In the genomic region with DNA sequence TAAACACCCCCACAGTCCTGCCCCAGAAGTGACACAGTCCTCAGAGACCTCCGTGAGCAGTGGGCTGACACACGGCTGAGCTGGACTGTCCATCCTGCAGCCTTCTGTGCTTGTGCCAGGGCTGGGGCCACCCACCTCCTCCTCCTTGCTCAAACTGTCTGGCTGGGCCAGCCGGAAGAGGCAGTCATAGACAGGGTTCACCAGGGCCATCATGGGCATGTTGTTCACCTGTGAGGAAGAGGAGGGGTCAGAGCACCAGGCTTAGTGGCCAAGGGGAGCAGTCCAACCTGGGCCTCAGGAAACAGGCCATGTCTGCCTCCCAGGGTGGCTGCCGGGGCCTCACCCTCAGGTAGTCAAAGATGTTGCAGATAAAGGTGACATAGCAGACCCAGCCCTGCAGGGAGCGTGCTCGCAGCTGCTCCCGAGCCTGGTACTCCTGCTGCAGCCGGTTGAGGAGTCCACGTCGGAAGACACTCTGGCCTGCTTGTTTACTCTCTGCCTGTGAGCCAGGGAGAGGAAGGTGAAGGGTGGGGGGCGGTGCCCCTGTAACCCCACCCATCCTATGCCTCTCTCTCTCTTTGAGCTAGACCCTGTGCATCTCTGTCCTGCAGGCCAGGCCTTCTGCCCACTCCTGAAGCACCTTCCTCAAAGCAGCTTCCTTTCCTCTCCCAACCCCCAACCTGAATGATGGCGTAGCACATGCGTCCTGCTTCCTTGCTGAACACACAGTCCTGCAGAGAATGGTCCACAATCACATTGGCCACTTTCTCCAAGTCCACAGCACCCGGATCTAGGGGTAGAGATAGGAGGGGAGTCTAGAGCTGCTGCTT, we compare ENCODE assay signal across 11 cellular contexts. TPM values are rescaled to one million over a fixed set of nuclear protein-coding genes. Genes with fewer than 3 reads are reported as not detected.
A peak's percentile ranks its signal among the peaks of the same experiment; 100 is the strongest.
DNase-seq lines count a peak whose midpoint lies in the region; ATAC-seq and TF ChIP-seq lines count a peak whose summit lies in the region.
"Had no signal": no experiment of that assay in that cellular context is flagged by ENCODE, and none has a peak within 500 bp of the region (broad histone marks: within the 10 kb centered on the region; RNA-seq: fewer than 3 reads in every experiment).

No MANE protein-coding gene starts in this region.

- peak overlapping the region; percentile 26 for H3K27ac Mint-ChIP-seq in activated naive CD8-positive, alpha-beta T cell treated with anti-CD3 and anti-CD28 coated beads for 36 hours
- H3K27ac Mint-ChIP-seq in naive thymus-derived CD4-positive, alpha-beta T cell, result peak overlapping the region in 5 of 9 donors; percentile 17 to 78 (median 45)

- H3K4me1 ChIP-seq in Karpas-422 (ENCODE audit: low read length), result peaks cover 30% of the 10 kb centered on the region
- peaks cover 18% of the 10 kb centered on the region in 2 donors for H3K4me1 ChIP-seq in naive thymus-derived CD4-positive, alpha-beta T cell (ENCODE audit: control insufficient read depth in 2 of 2, insufficient read depth in 2 of 2, low read length in 2 of 2)
- peaks cover 16% of the 10 kb centered on the region for H3K4me1 ChIP-seq in MM.1S (ENCODE audit: low read length)

- H3K4me3 ChIP-seq in Karpas-422 (ENCODE audit: low read length), result no peak overlapping the region
- no peak overlapping the region for H3K4me3 ChIP-seq in naive thymus-derived CD4-positive, alpha-beta T cell (ENCODE audit: low read length)
- no peak overlapping the region for H3K4me3 ChIP-seq in MM.1S (ENCODE audit: low read length)
- H3K4me3 ChIP-seq: Peyer's patch had no signal

- TF ChIP-seq CTCF in MM.1S (IDR thresholded peaks at IDR 0.05; ENCODE audit: low read length), result no peak

- H3K27ac ChIP-seq in Karpas-422 (ENCODE audit: low read length) (no peak overlapping the region), MM.1S (ENCODE audit: low read length) (no peak overlapping the region)
- no peak overlapping the region for H3K27ac ChIP-seq in naive thymus-derived CD4-positive, alpha-beta T cell (ENCODE audit: low read depth, low read length)
- H3K27ac ChIP-seq: Peyer's patch had no signal

- CTCF ChIA-PET in naive thymus-derived CD4-positive, alpha-beta T cell (lab: Charles Lee), result interaction anchor here (0.5 kb wide), 1 partner anchor 22 kb away, joined by 3 read pairs; the partner anchor contains the start of gene SLC25A19

- H3K27me3 Mint-ChIP-seq in activated naive CD8-positive, alpha-beta T cell treated with anti-CD3 and anti-CD28 coated beads for 36 hours, result no peaks in the 10 kb centered on the region
- H3K27me3 Mint-ChIP-seq in naive thymus-derived CD4-positive, alpha-beta T cell, result no peaks in the 10 kb centered on the region

- intact Hi-C loops in naive thymus-derived CD4-positive, alpha-beta T cell (cut with micrococcal nuclease), result loop anchor here (10.0 kb wide), 2 partner anchors 283 to 317 kb away; partner anchors contain the start of genes CDR2L (in 1 of the 2) and MYO15B (in 1 of the 2)

- no peaks in the 10 kb centered on the region for H3K27me3 ChIP-seq in Karpas-422 (ENCODE audit: low read length)
- no peaks in the 10 kb centered on the region for H3K27me3 ChIP-seq in naive thymus-derived CD4-positive, alpha-beta T cell (ENCODE audit: control insufficient read depth in 2 of 2, insufficient read depth in 2 of 2, low read length in 2 of 2)
- no peaks in the 10 kb centered on the region for H3K27me3 ChIP-seq in MM.1S (replicated peaks; ENCODE audit: insufficient read depth, low read length)
- H3K27me3 ChIP-seq: Peyer's patch had no signal

- H4K20me1 ChIP-seq in Karpas-422 (ENCODE audit: insufficient read depth, low read depth, low read length) (no peaks in the 10 kb centered on the region), MM.1S (ENCODE audit: insufficient read depth, low read length) (no peaks in the 10 kb centered on the region)

- no peak overlapping the region for H3K4me2 ChIP-seq in Karpas-422 (ENCODE audit: low read depth, low read length, poor library complexity, severe bottlenecking)
- no peak overlapping the region for H3K4me2 ChIP-seq in MM.1S (ENCODE audit: low read depth, low read length)

- H3K9me3 Mint-ChIP-seq in activated naive CD8-positive, alpha-beta T cell treated with anti-CD3 and anti-CD28 coated beads for 36 hours, result no peaks in the 10 kb centered on the region
- no peaks in the 10 kb centered on the region for H3K9me3 Mint-ChIP-seq in naive thymus-derived CD4-positive, alpha-beta T cell

- H3K79me2 ChIP-seq in Karpas-422 (ENCODE audit: low read length) (peaks cover 31% of the 10 kb centered on the region), MM.1S (ENCODE audit: low read length) (peaks cover 17% of the 10 kb centered on the region)

- H2AFZ ChIP-seq in Karpas-422 (ENCODE audit: low read length) (no peak overlapping the region), MM.1S (ENCODE audit: low read length) (no peak overlapping the region)

- no peak for ATAC-seq in naive thymus-derived CD4-positive, alpha-beta T cell
- no peak for ATAC-seq in GM21390 (IDR thresholded peaks at IDR 0.05; ENCODE audit: unreplicated experiment)
- no peak for ATAC-seq in GM19324 (IDR thresholded peaks at IDR 0.05; ENCODE audit: low FRiP score, unreplicated experiment)

- peaks cover 32% of the 10 kb centered on the region for H3K4me1 Mint-ChIP-seq in activated naive CD8-positive, alpha-beta T cell treated with anti-CD3 and anti-CD28 coated beads for 36 hours
- H3K4me1 Mint-ChIP-seq in naive thymus-derived CD4-positive, alpha-beta T cell, result peaks cover 5 to 31% (median 28%) of the 10 kb centered on the region in 7 donors

- DNase-seq in NCI-H1092 treated with DMSO at 0.1 percent for 48 hours (lab: John Stamatoyannopoulos, UW), result peak; percentile 15
- no peak for DNase-seq in NCI-H1092 (lab: John Stamatoyannopoulos, UW)
- DNase-seq in Karpas-422, result peak; percentile 63
- DNase-seq in activated naive CD8-positive, alpha-beta T cell treated with anti-CD3 and anti-CD28 coated beads for 36 hours, result no peak
- DNase-seq in naive thymus-derived CD4-positive, alpha-beta T cell, result no peak
- no peak for DNase-seq in MM.1S
- DNase-seq: activated CD4-positive, alpha-beta T cell treated with anti-CD3 and anti-CD28 coated beads, Interleukin-2, amount 50 U/mL, for 4 hours; stimulated activated CD4-positive, alpha-beta T cell treated with anti-CD3 and anti-CD28 coated beads, Interleukin-4, amount 100 ng/mL, for 4 hours had no signal

- peaks cover 7% of the 10 kb centered on the region; the same call in 1 of the 2 replicates for H3K36me3 ChIP-seq in Karpas-422 (ENCODE audit: insufficient read depth, low read length)
- H3K36me3 ChIP-seq in naive thymus-derived CD4-positive, alpha-beta T cell (ENCODE audit: control insufficient read depth in 2 of 3, insufficient read depth in 3 of 3, low read length in 3 of 3), result peaks cover 0 to 50% (median 12%) of the 10 kb centered on the region in 3 experiments
- no peaks in the 10 kb centered on the region for H3K36me3 ChIP-seq in MM.1S (replicated peaks; ENCODE audit: insufficient read depth, low read length)

- peaks cover 27% of the 10 kb centered on the region for H3K36me3 Mint-ChIP-seq in activated naive CD8-positive, alpha-beta T cell treated with anti-CD3 and anti-CD28 coated beads for 36 hours
- H3K36me3 Mint-ChIP-seq in naive thymus-derived CD4-positive, alpha-beta T cell, result peaks cover 0 to 11% (median 0%) of the 10 kb centered on the region in 5 donors

- peaks cover 26% of the 10 kb centered on the region; the same call in 1 of the 2 replicates for H3F3A ChIP-seq in MM.1S (ENCODE audit: insufficient read depth, low read length)

- POLR2A ChIA-PET in naive thymus-derived CD4-positive, alpha-beta T cell (lab: Charles Lee), result interaction anchor here (2.0 kb wide), 1 partner anchor 22 kb away, joined by 10 read pairs; the partner anchor contains the start of gene SLC25A19

- H3K9me3 ChIP-seq in Karpas-422 (ENCODE audit: low read length) (no peaks in the 10 kb centered on the region), MM.1S (replicated peaks; ENCODE audit: insufficient read depth, low read length) (no peaks in the 10 kb centered on the region)
- H3K9me3 ChIP-seq in naive thymus-derived CD4-positive, alpha-beta T cell (ENCODE audit: control insufficient read depth in 2 of 3, low read length in 3 of 3), result no peaks in the 10 kb centered on the region
- H3K9me3 ChIP-seq: Peyer's patch had no signal

- no peak overlapping the region for H3K4me3 Mint-ChIP-seq in activated naive CD8-positive, alpha-beta T cell treated with anti-CD3 and anti-CD28 coated beads for 36 hours
- peak overlapping the region in 3 of 10 donors; percentile 6 to 34 (median 12) for H3K4me3 Mint-ChIP-seq in naive thymus-derived CD4-positive, alpha-beta T cell

- H3K9me2 ChIP-seq in Karpas-422 (replicated peaks; ENCODE audit: insufficient read depth, low read length) (no peaks in the 10 kb centered on the region), MM.1S (replicated peaks; ENCODE audit: insufficient read depth, low read length) (no peaks in the 10 kb centered on the region)

- H3K9ac ChIP-seq in Karpas-422 (ENCODE audit: low read length) (no peak overlapping the region), MM.1S (ENCODE audit: low read length) (no peak overlapping the region)

RNA-seq across cellular contexts. Expression of gene MIF4GD, which starts 3.4 kb away (rescaled TPM):
- total RNA-seq in Karpas-422 (2014; rRNA removed; shearing (Covaris generic); ENCODE audit: low replicate concordance), result 44.4 and 63.3 TPM in 2 replicates
- total RNA-seq in activated naive CD8-positive, alpha-beta T cell treated with anti-CD3 and anti-CD28 coated beads for 36 hours, result 10 to 100 TPM; 35.3 to 38.1 TPM
- 10 to 100 TPM; 26.9 to 39.4 (median 36.0) TPM for total RNA-seq in naive thymus-derived CD4-positive, alpha-beta T cell
- 10 to 100 TPM; 84.3 to 90.0 TPM for polyA plus RNA-seq in naive thymus-derived CD4-positive, alpha-beta T cell

RNA-seq across cellular contexts. Expression of gene MRPS7, which starts 5.9 kb away (rescaled TPM):
- total RNA-seq in Karpas-422 (2014; rRNA removed; shearing (Covaris generic); ENCODE audit: low replicate concordance), result 48.8 and 58.7 TPM in 2 replicates
- total RNA-seq in activated naive CD8-positive, alpha-beta T cell treated with anti-CD3 and anti-CD28 coated beads for 36 hours, result 10 to 100 TPM; 93.5 to 96.9 TPM
- total RNA-seq in naive thymus-derived CD4-positive, alpha-beta T cell, result 10 to 100 TPM; 29.2 to 70.1 (median 34.4) TPM
- 100 to 1,000 TPM; 129 to 135 TPM for polyA plus RNA-seq in naive thymus-derived CD4-positive, alpha-beta T cell

RNA-seq across cellular contexts. Expression of gene GGA3, which starts 6.2 kb away (rescaled TPM):
- 23.4 and 45.1 TPM in 2 replicates for total RNA-seq in Karpas-422 (2014; rRNA removed; shearing (Covaris generic); ENCODE audit: low replicate concordance)
- 10 to 100 TPM; 63.7 to 72.0 TPM for total RNA-seq in activated naive CD8-positive, alpha-beta T cell treated with anti-CD3 and anti-CD28 coated beads for 36 hours
- 100 to 1,000 TPM in 2 of 5 experiments, 10 to 100 TPM in 3; 79.6 to 128 (median 87.4) TPM for total RNA-seq in naive thymus-derived CD4-positive, alpha-beta T cell
- 10 to 100 TPM; 13.2 to 27.4 TPM for polyA plus RNA-seq in naive thymus-derived CD4-positive, alpha-beta T cell

RNA-seq across cellular contexts. Expression of gene SLC25A19, which starts 21.6 kb away (rescaled TPM):
- total RNA-seq in Karpas-422 (2014; rRNA removed; shearing (Covaris generic); ENCODE audit: low replicate concordance), result 36.5 and 43.1 TPM in 2 replicates
- 100 to 1,000 TPM; 103 to 107 TPM for total RNA-seq in activated naive CD8-positive, alpha-beta T cell treated with anti-CD3 and anti-CD28 coated beads for 36 hours
- 10 to 100 TPM; 15.6 to 42.5 (median 21.1) TPM for total RNA-seq in naive thymus-derived CD4-positive, alpha-beta T cell
- polyA plus RNA-seq in naive thymus-derived CD4-positive, alpha-beta T cell, result 10 to 100 TPM; 13.0 to 15.5 TPM

Comparison
In these comparisons a context has a peak if more than half of its experiments do, and no peak if none do; other contexts are left out.
1. DNase-seq: peak in NCI-H1092 treated with DMSO at 0.1 percent for 48 hours (single experiment) and Karpas-422 (single experiment); none in NCI-H1092 (single experiment), activated naive CD8-positive, alpha-beta T cell treated with anti-CD3 and anti-CD28 coated beads for 36 hours (single experiment), naive thymus-derived CD4-positive, alpha-beta T cell (0 of 9) and MM.1S (single experiment).